ENCODE assay signal across 13 cellular contexts in genomic region chr17:81338301-81339179, GRCh38. TPM values are rescaled to one million over a fixed set of nuclear protein-coding genes. Genes with fewer than 3 reads are reported as not detected.
DNase-seq lines count a peak whose midpoint lies in the region; ATAC-seq and TF ChIP-seq lines count a peak whose summit lies in the region.
"Had no signal": no experiment of that assay in that cellular context is flagged by ENCODE, and none has a peak within 500 bp of the region (broad histone marks: within the 10 kb centered on the region; RNA-seq: fewer than 3 reads in every experiment).

No MANE protein-coding gene starts in this region.

- TF ChIP-seq POLR2A in transverse colon (IDR thresholded peaks at IDR 0.05) = no peak

- no peak for ATAC-seq in HG03108 (IDR thresholded peaks at IDR 0.05; ENCODE audit: unreplicated experiment)
- ATAC-seq: activated CD4-positive, CD25-positive, alpha-beta regulatory T cell treated with anti-CD3 and anti-CD28 coated beads, Interleukin-2, amount 50 U/mL, for 24 hours had no signal

- H3K27ac ChIP-seq in colonic mucosa (peak overlapping the region; percentile 6), transverse colon (peak overlapping the region; percentile 97 to 99 (median 98))

- TF ChIP-seq CTCF in colonic mucosa (IDR thresholded peaks at IDR 0.05) (no peak), mesothelial cell of epicardium (IDR thresholded peaks at IDR 0.05; ENCODE audit: unreplicated experiment) (no peak), transverse colon (IDR thresholded peaks at IDR 0.05) (no peak)

- peak; percentile 48 for DNase-seq in DMS 273 (lab: John Stamatoyannopoulos, UW; ENCODE audit: unreplicated experiment)
- DNase-seq in DMS 273 treated with DMSO at 0.1 percent for 48 hours (lab: John Stamatoyannopoulos, UW) = no peak
- no peak for DNase-seq in colonic mucosa
- no peak for DNase-seq in mesothelial cell of epicardium (ENCODE audit: low spot score in 2 of 2, unreplicated experiment in 2 of 2)
- DNase-seq in transverse colon = peak; percentile 7
- DNase-seq in germinal center (ENCODE audit: low spot score) = no peak
- no peak for DNase-seq in HuH-7.5 (ENCODE audit: low spot score)
- DNase-seq: IMR-90; NCI-H2171 treated with DMSO at 0.1 percent for 48 hours; stimulated activated CD4-positive, alpha-beta T cell treated with anti-CD3 and anti-CD28 coated beads, Interleukin-4, amount 100 ng/mL, for 4 hours had no signal

- H3K4me1 ChIP-seq in colonic mucosa (peaks cover 34% of the 10 kb centered on the region), transverse colon (peaks cover 20 to 78% (median 68%) of the 10 kb centered on the region in 4 donors)

- 70 to 83% methylated on average over 1 to 15 of the region's 17 CpGs for WGBS in transverse colon (ENCODE audit: low coverage in 1 of 2), 2 donors

- H3K9ac ChIP-seq in colonic mucosa (ENCODE audit: low read depth in 2 of 2, low read length in 2 of 2) = peak overlapping the region in 1 of 2 donors; percentile 55

- H3K9me3 Mint-ChIP-seq in mesothelial cell of epicardium = no peaks in the 10 kb centered on the region
- H3K9me3 Mint-ChIP-seq: dendritic cell treated with granulocyte-macrophage colony-stimulating factor and Interleukin-4, amounts not matched to agents 40 ng/mL and 50 ng/mL, for 4 days had no signal

- peak overlapping the region; percentile 90 for H3K27ac Mint-ChIP-seq in mesothelial cell of epicardium
- H3K27ac Mint-ChIP-seq: dendritic cell treated with granulocyte-macrophage colony-stimulating factor and Interleukin-4, amounts not matched to agents 40 ng/mL and 50 ng/mL, for 4 days had no signal

- peaks cover 8% of the 10 kb centered on the region for H3K27me3 ChIP-seq in colonic mucosa
- H3K27me3 ChIP-seq in transverse colon = peaks cover 22% of the 10 kb centered on the region

- no peaks in the 10 kb centered on the region for H3K9me3 ChIP-seq in colonic mucosa
- no peaks in the 10 kb centered on the region for H3K9me3 ChIP-seq in transverse colon

- no peak overlapping the region for H3K4me3 Mint-ChIP-seq in mesothelial cell of epicardium
- H3K4me3 Mint-ChIP-seq: dendritic cell treated with granulocyte-macrophage colony-stimulating factor and Interleukin-4, amounts not matched to agents 40 ng/mL and 50 ng/mL, for 4 days had no signal

- H3K36me3 Mint-ChIP-seq in mesothelial cell of epicardium = no peaks in the 10 kb centered on the region

- H3K27me3 Mint-ChIP-seq in mesothelial cell of epicardium (ENCODE audit: low read depth) = no peaks in the 10 kb centered on the region

- in situ Hi-C loops in transverse colon (cut with MboI; ENCODE audit: low pct_ligation_motif_present in 1 of 4, low pct_unique_long_range_greater_than_20kb in 1 of 4, low sequenced_read_pairs in 3 of 4) = loop anchor here in 1 of 4 donors (10.0 kb wide), 1 partner anchor 56 kb away; the partner anchor contains the start of gene BAHCC1

- intact Hi-C loops in colonic mucosa (cut with DNase I) = no loop called here
- intact Hi-C loops in transverse colon (cut with DNase I; ENCODE audit: low total_unique reads) = no loop called here

- TF ChIP-seq EP300 in transverse colon (IDR thresholded peaks at IDR 0.05; ENCODE audit: low read depth) = no peak

- H3K36me3 ChIP-seq in colonic mucosa (no peaks in the 10 kb centered on the region), transverse colon (no peaks in the 10 kb centered on the region)

- H3K4me3 ChIP-seq in colonic mucosa (no peak overlapping the region), transverse colon (no peak overlapping the region)

- H3K4me1 Mint-ChIP-seq in mesothelial cell of epicardium = peaks cover 40% of the 10 kb centered on the region

RNA-seq across cellular contexts. Expression of gene SLC38A10, which starts 43.4 kb away (rescaled TPM):
- total RNA-seq in colonic mucosa = 100 to 1,000 TPM in 1 of 2 donors, 10 to 100 TPM in 1; 67.5 to 139 TPM
- 96.6 to 105 TPM (median 103 TPM) in 3 replicates for total RNA-seq in mesothelial cell of epicardium
- total RNA-seq in transverse colon = 100 to 1,000 TPM in 2 of 4 donors, 10 to 100 TPM in 2; 94.9 to 113 (median 98.9) TPM

RNA-seq across cellular contexts. Expression of gene BAHCC1, which starts 56.7 kb away (rescaled TPM):
- total RNA-seq in colonic mucosa (10 to 100 TPM; 12.5 to 26.3 TPM), mesothelial cell of epicardium (34.9 to 36.4 TPM (median 35.1 TPM) in 3 replicates), transverse colon (100 to 1,000 TPM in 1 of 4 donors, 10 to 100 TPM in 2, 1 to 10 TPM in 1; 8.7 to 133 (median 12.4) TPM)

Comparison
In these comparisons a context has a peak if more than half of its experiments do, and no peak if none do; other contexts are left out.
1. DNase-seq: peak in DMS 273 (single experiment) and transverse colon (single experiment); none in DMS 273 treated with DMSO at 0.1 percent for 48 hours (single experiment), colonic mucosa (single experiment), mesothelial cell of epicardium (0 of 2), germinal center (single experiment) and HuH-7.5 (single experiment).